18 cellular contexts compared by ENCODE assay signal in genomic region chr11:40291304-40292100, GRCh38.
DNase-seq lines count a peak whose midpoint lies in the region; ATAC-seq and TF ChIP-seq lines count a peak whose summit lies in the region.
"Had no signal": no experiment of that assay in that cellular context is flagged by ENCODE, and none has a peak within 500 bp of the region (broad histone marks: within the 10 kb centered on the region; RNA-seq: fewer than 3 reads in every experiment).

No MANE protein-coding gene starts in this region.

- no peak for DNase-seq in lower lobe of right lung
- DNase-seq in NCI-H510A (lab: John Stamatoyannopoulos, UW) = no peak
- DNase-seq in testis = no peak
- no peak for DNase-seq in NCI-H2171 (lab: John Stamatoyannopoulos, UW)
- DNase-seq in OCI-M2 (lab: John Stamatoyannopoulos, UW; ENCODE audit: unreplicated experiment) = no peak
- DNase-seq: activated CD4-positive, alpha-beta T cell treated with anti-CD3 and anti-CD28 coated beads for 4 hours; activated CD8-positive, alpha-beta memory T cell treated with anti-CD3 and anti-CD28 coated beads, Interleukin-2, amount 50 U/mL, for 4 hours; GF-D8; left cardiac atrium; naive B cell; NCI-H1436 treated with DMSO at 0.1 percent for 48 hours; SJCRH30; stimulated activated CD4-positive, alpha-beta T cell treated with anti-CD3 and anti-CD28 coated beads, Interleukin-1b, Interleukin-23, amount 100 ng/mL, for 48 hours had no signal

- TF ChIP-seq CTCF in brain (conservative IDR thresholded peaks at IDR 0.05) (no peak), lower lobe of right lung (IDR thresholded peaks at IDR 0.05) (no peak), testis (IDR thresholded peaks at IDR 0.05) (no peak)

- H3K27ac Mint-ChIP-seq in brain = peak overlapping the region in 3 of 5 experiments; percentile 87 to 96 (median 89)
- H3K27ac Mint-ChIP-seq: B cell, naive B cell had no signal

- no peaks in the 10 kb centered on the region for H3K36me3 ChIP-seq in HUES6 (ENCODE audit: control insufficient read depth, insufficient read depth, low read length)
- no peaks in the 10 kb centered on the region for H3K36me3 ChIP-seq in lower lobe of right lung
- no peaks in the 10 kb centered on the region for H3K36me3 ChIP-seq in rectal smooth muscle tissue (ENCODE audit: control insufficient read depth, insufficient read depth, low read length)
- no peaks in the 10 kb centered on the region for H3K36me3 ChIP-seq in testis (ENCODE audit: low read depth, missing control alignments)
- H3K36me3 ChIP-seq: ascending aorta, SJCRH30 had no signal

- H3K9ac ChIP-seq in HUES6 (ENCODE audit: low read length) (no peak overlapping the region), rectal smooth muscle tissue (ENCODE audit: low read length) (no peak overlapping the region)

- no peak for TF ChIP-seq POLR2A in testis (IDR thresholded peaks at IDR 0.05)

- peaks cover 49% of the 10 kb centered on the region for H3K4me1 Mint-ChIP-seq in brain

- peak overlapping the region; percentile 85 to 91 (median 89) for H3K4me3 Mint-ChIP-seq in brain
- H3K4me3 Mint-ChIP-seq: B cell had no signal

- H3K27ac ChIP-seq in HUES6 (ENCODE audit: low read depth, low read length) (no peak overlapping the region), lower lobe of right lung (no peak overlapping the region), rectal smooth muscle tissue (ENCODE audit: low read depth, low read length) (no peak overlapping the region), testis (no peak overlapping the region)
- H3K27ac ChIP-seq: ascending aorta, SJCRH30 had no signal

- H3K9me3 ChIP-seq in HUES6 (ENCODE audit: control insufficient read depth, insufficient read depth, low read depth, low read length) (no peaks in the 10 kb centered on the region), lower lobe of right lung (no peaks in the 10 kb centered on the region), testis (no peaks in the 10 kb centered on the region)
- H3K9me3 ChIP-seq: ascending aorta, SJCRH30 had no signal

- no peaks in the 10 kb centered on the region for H3K9me3 Mint-ChIP-seq in brain

- WGBS in testis, 2 donors = 35 to 45% methylated on average over 10 of the region's 10 CpGs

- H3K4me3 ChIP-seq in HUES6 (ENCODE audit: low read depth, low read length) = peak overlapping the region; percentile 34; the same call in 1 of the 2 replicates
- H3K4me3 ChIP-seq in lower lobe of right lung = peak overlapping the region; percentile 73
- H3K4me3 ChIP-seq in rectal smooth muscle tissue (ENCODE audit: low read length) = peak overlapping the region; percentile 33
- no peak overlapping the region for H3K4me3 ChIP-seq in testis
- H3K4me3 ChIP-seq: SJCRH30 had no signal

- H3K4me1 ChIP-seq in HUES6 (ENCODE audit: control insufficient read depth, insufficient read depth, low read length) (peaks cover 11% of the 10 kb centered on the region), lower lobe of right lung (peaks cover 7% of the 10 kb centered on the region), rectal smooth muscle tissue (ENCODE audit: control insufficient read depth, insufficient read depth, low read length) (no peaks in the 10 kb centered on the region), testis (no peaks in the 10 kb centered on the region)
- H3K4me1 ChIP-seq: SJCRH30 had no signal

- H3K27me3 Mint-ChIP-seq in brain = peaks cover 39% of the 10 kb centered on the region

- H3K27me3 ChIP-seq in HUES6 (ENCODE audit: control insufficient read depth, insufficient read depth, low read length) (peaks cover 53% of the 10 kb centered on the region), lower lobe of right lung (ENCODE audit: low read depth) (peaks cover 5% of the 10 kb centered on the region), rectal smooth muscle tissue (ENCODE audit: control insufficient read depth, insufficient read depth, low read length) (no peaks in the 10 kb centered on the region), testis (no peaks in the 10 kb centered on the region)
- H3K27me3 ChIP-seq: ascending aorta had no signal

- H3K36me3 Mint-ChIP-seq in brain = no peaks in the 10 kb centered on the region

- ATAC-seq in lower lobe of right lung = no peak

- intact Hi-C loops in lower lobe of right lung (cut with DNase I) (no loop called here), testis (cut with DNase I; ENCODE audit: low total_unique reads) (no loop called here)

Comparison
In these comparisons a context has a peak if more than half of its experiments do, and no peak if none do; other contexts are left out.
1. H3K4me3 ChIP-seq: peak in HUES6 (single experiment), lower lobe of right lung (single experiment) and rectal smooth muscle tissue (single experiment); none in testis (0 of 2).